In the genomic region with DNA sequence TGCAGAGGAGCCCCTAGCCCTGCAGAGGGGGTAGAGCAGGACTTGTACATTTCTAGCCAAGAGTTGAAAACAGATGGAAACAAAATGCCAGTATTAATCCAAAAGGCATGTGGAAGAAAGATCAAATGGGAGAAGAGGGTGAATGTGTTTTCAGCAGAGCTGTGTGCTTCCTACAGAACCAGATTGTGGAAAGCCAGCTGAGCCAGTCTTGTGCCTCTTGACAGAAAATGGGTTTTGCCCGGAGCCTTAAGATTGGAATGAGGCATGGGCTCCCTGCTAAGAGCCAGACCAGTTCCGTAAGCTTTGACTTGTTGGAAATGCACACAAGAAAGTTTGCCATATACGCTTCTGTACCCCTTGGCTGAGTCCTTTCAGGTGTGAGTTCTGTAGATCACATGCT, we compare ENCODE assay signal across 27 cellular contexts.
"Had no signal": no experiment of that assay in that cellular context is flagged by ENCODE, and none has a peak within 500 bp of the region (broad histone marks: within the 10 kb centered on the region; RNA-seq: fewer than 3 reads in every experiment).

No MANE protein-coding gene starts in this region.

- ATAC-seq: foreskin keratinocyte; left lung; lower lobe of right lung; mucosa of descending colon; natural killer cell treated with Interleukin-12 subunit alpha and Interleukin-12 subunit beta and Interleukin-15 and Interleukin-18, amount 100 ng/mL, for 72 hours; right lobe of liver; WTC11 had no signal

- H3K4me1 ChIP-seq: left lung, lower lobe of right lung, right lobe of liver had no signal

- H3K4me3 Mint-ChIP-seq: activated CD4-positive, alpha-beta memory T cell treated with anti-CD3 and anti-CD28 coated beads, Interleukin-2, amount 10 ng/mL, durations not matched to agents 7 days and 5 days; activated CD4-positive, alpha-beta T cell treated with anti-CD3 and anti-CD28 coated beads, Interleukin-2, amount 10 ng/mL, durations not matched to agents 7 days and 5 days; activated naive CD4-positive, alpha-beta T cell treated with anti-CD3 and anti-CD28 coated beads, Interleukin-2, amount 10 ng/mL, durations not matched to agents 7 days and 5 days; activated naive CD8-positive, alpha-beta T cell treated with anti-CD3 and anti-CD28 coated beads, Interleukin-2, amount 10 ng/mL, durations not matched to agents 7 days and 5 days; activated T-cell treated with anti-CD3 and anti-CD28 coated beads, Interleukin-2, amount 50 U/mL, for 24 hours; natural killer cell treated with Interleukin-12 subunit alpha and Interleukin-12 subunit beta and Interleukin-15 and Interleukin-18, amount 100 ng/mL, for 72 hours; T-helper 1 cell treated with Interleukin-12 subunit alpha and Interleukin-12 subunit beta and Interleukin-4 antibody, amounts not matched to agents 30 μg/mL and 1 μg/mL, for 36 hours; WTC11 had no signal

- H3K9me3 Mint-ChIP-seq: activated CD4-positive, alpha-beta memory T cell treated with anti-CD3 and anti-CD28 coated beads, Interleukin-2, amount 10 ng/mL, durations not matched to agents 7 days and 5 days; activated CD4-positive, alpha-beta T cell treated with anti-CD3 and anti-CD28 coated beads, Interleukin-2, amount 10 ng/mL, durations not matched to agents 7 days and 5 days; activated naive CD4-positive, alpha-beta T cell treated with anti-CD3 and anti-CD28 coated beads, Interleukin-2, amount 10 ng/mL, durations not matched to agents 7 days and 5 days; activated naive CD8-positive, alpha-beta T cell treated with anti-CD3 and anti-CD28 coated beads, Interleukin-2, amount 10 ng/mL, durations not matched to agents 7 days and 5 days; activated T-cell treated with anti-CD3 and anti-CD28 coated beads, Interleukin-2, amount 50 U/mL, for 24 hours; natural killer cell treated with Interleukin-12 subunit alpha and Interleukin-12 subunit beta and Interleukin-15 and Interleukin-18, amount 100 ng/mL, for 72 hours; T-helper 1 cell treated with Interleukin-12 subunit alpha and Interleukin-12 subunit beta and Interleukin-4 antibody, amounts not matched to agents 30 μg/mL and 1 μg/mL, for 36 hours; WTC11 had no signal

- H3K36me3 Mint-ChIP-seq: activated naive CD4-positive, alpha-beta T cell treated with anti-CD3 and anti-CD28 coated beads, Interleukin-2, amount 10 ng/mL, durations not matched to agents 7 days and 5 days; activated naive CD8-positive, alpha-beta T cell treated with anti-CD3 and anti-CD28 coated beads, Interleukin-2, amount 10 ng/mL, durations not matched to agents 7 days and 5 days; natural killer cell treated with Interleukin-12 subunit alpha and Interleukin-12 subunit beta and Interleukin-15 and Interleukin-18, amount 100 ng/mL, for 72 hours; WTC11 had no signal

- H3K36me3 ChIP-seq: brain microvascular endothelial cell, left lung, lower lobe of right lung, ovary, right lobe of liver, tibial nerve had no signal

- H3K9me3 ChIP-seq: left lung, lower lobe of right lung, mucosa of descending colon, ovary, right lobe of liver, tibial nerve had no signal

- H3K27ac Mint-ChIP-seq: activated CD4-positive, alpha-beta memory T cell treated with anti-CD3 and anti-CD28 coated beads, Interleukin-2, amount 10 ng/mL, durations not matched to agents 7 days and 5 days; activated CD4-positive, alpha-beta T cell treated with anti-CD3 and anti-CD28 coated beads, Interleukin-2, amount 10 ng/mL, durations not matched to agents 7 days and 5 days; activated naive CD4-positive, alpha-beta T cell treated with anti-CD3 and anti-CD28 coated beads, Interleukin-2, amount 10 ng/mL, durations not matched to agents 7 days and 5 days; activated naive CD8-positive, alpha-beta T cell treated with anti-CD3 and anti-CD28 coated beads, Interleukin-2, amount 10 ng/mL, durations not matched to agents 7 days and 5 days; activated T-cell treated with anti-CD3 and anti-CD28 coated beads, Interleukin-2, amount 50 U/mL, for 24 hours; natural killer cell treated with Interleukin-12 subunit alpha and Interleukin-12 subunit beta and Interleukin-15 and Interleukin-18, amount 100 ng/mL, for 72 hours; progenitor cell of endocrine pancreas; T-helper 1 cell treated with Interleukin-12 subunit alpha and Interleukin-12 subunit beta and Interleukin-4 antibody, amounts not matched to agents 30 μg/mL and 1 μg/mL, for 36 hours; WTC11 had no signal

- DNase-seq: activated CD4-positive, alpha-beta memory T cell treated with anti-CD3 and anti-CD28 coated beads, Interleukin-2, amount 10 ng/mL, durations not matched to agents 7 days and 5 days; activated CD4-positive, alpha-beta T cell treated with anti-CD3 and anti-CD28 coated beads for 1 hour; activated CD4-positive, alpha-beta T cell treated with anti-CD3 and anti-CD28 coated beads, Interleukin-2, amount 10 ng/mL, durations not matched to agents 7 days and 5 days; activated CD8-positive, alpha-beta memory T cell treated with anti-CD3 and anti-CD28 coated beads, Interleukin-2, amount 50 U/mL, for 48 hours; activated gamma-delta T cell; activated naive CD4-positive, alpha-beta T cell treated with anti-CD3 and anti-CD28 coated beads, Interleukin-2, amount 10 ng/mL, durations not matched to agents 7 days and 5 days; activated naive CD8-positive, alpha-beta T cell treated with anti-CD3 and anti-CD28 coated beads, Interleukin-2, amount 10 ng/mL, durations not matched to agents 7 days and 5 days; activated T-cell treated with anti-CD3 and anti-CD28 coated beads, Interleukin-2, amount 50 U/mL, for 24 hours; brain microvascular endothelial cell; dorsolateral prefrontal cortex; effector memory CD4-positive, alpha-beta T cell; erythroblast; foreskin keratinocyte; left lung; lower lobe of right lung; mucosa of descending colon; ovary; right lobe of liver; stimulated activated CD4-positive, alpha-beta T cell treated with anti-CD3 and anti-CD28 coated beads, Interleukin-2, amount 100 ng/mL, for 48 hours; stimulated activated naive CD4-positive, alpha-beta T cell treated with Interleukin-2 at 50 U/mL for 16 hours; T1000 had no signal

- H3K27ac ChIP-seq: brain microvascular endothelial cell, coronary artery, dorsolateral prefrontal cortex, foreskin keratinocyte, left lung, lower lobe of right lung, ovary, right lobe of liver, tibial nerve had no signal

- H3K27me3 ChIP-seq: brain microvascular endothelial cell, foreskin keratinocyte, left lung, ovary, right lobe of liver, tibial nerve had no signal

- H3K4me1 Mint-ChIP-seq: activated CD4-positive, alpha-beta memory T cell treated with anti-CD3 and anti-CD28 coated beads, Interleukin-2, amount 10 ng/mL, durations not matched to agents 7 days and 5 days; activated CD4-positive, alpha-beta T cell treated with anti-CD3 and anti-CD28 coated beads, Interleukin-2, amount 10 ng/mL, durations not matched to agents 7 days and 5 days; activated naive CD4-positive, alpha-beta T cell treated with anti-CD3 and anti-CD28 coated beads, Interleukin-2, amount 10 ng/mL, durations not matched to agents 7 days and 5 days; activated naive CD8-positive, alpha-beta T cell treated with anti-CD3 and anti-CD28 coated beads, Interleukin-2, amount 10 ng/mL, durations not matched to agents 7 days and 5 days had no signal

- H3K4me3 ChIP-seq: coronary artery, dorsolateral prefrontal cortex, left lung, lower lobe of right lung, mucosa of descending colon, ovary, right lobe of liver, tibial nerve had no signal
